25 cellular contexts compared by ENCODE assay signal in the genomic region with DNA sequence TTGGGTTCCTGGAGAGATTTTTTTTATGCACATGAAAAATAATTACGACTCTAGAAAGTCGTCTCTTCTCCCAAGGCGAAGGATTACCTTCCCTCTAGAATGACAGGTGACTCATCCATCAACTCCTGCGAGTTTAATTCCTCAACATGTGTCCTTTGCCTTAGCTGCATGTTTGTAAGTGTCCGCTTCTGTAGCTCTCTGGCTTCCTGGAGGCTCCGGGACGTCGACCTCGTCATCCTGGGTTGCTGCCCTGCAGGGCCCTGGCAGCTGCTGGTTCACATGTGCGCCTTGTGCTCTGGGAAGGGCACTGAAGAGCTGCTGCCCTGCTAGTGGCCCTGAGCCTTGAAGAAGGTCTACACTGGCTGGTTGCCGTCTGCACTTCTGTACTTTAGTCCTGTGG.
DNase-seq lines count a peak whose midpoint lies in the region; ATAC-seq and TF ChIP-seq lines count a peak whose summit lies in the region.
"Had no signal": no experiment of that assay in that cellular context is flagged by ENCODE, and none has a peak within 500 bp of the region (broad histone marks: within the 10 kb centered on the region; RNA-seq: fewer than 3 reads in every experiment).

No MANE protein-coding gene starts in this region.

- peaks cover 43% of the 10 kb centered on the region for H3K36me3 Mint-ChIP-seq in T-cell
- H3K36me3 Mint-ChIP-seq in immature natural killer cell = peaks cover 0 to 26% (median 12%) of the 10 kb centered on the region in 3 donors
- peaks cover 23% of the 10 kb centered on the region for H3K36me3 Mint-ChIP-seq in effector memory CD8-positive, alpha-beta T cell (ENCODE audit: insufficient read depth)

- H3K27ac Mint-ChIP-seq in T-cell = peak overlapping the region; percentile 66 to 78
- H3K27ac Mint-ChIP-seq in immature natural killer cell = peak overlapping the region in 4 of 6 donors; percentile 3 to 49 (median 35)
- peak overlapping the region in 1 of 2 donors; percentile 11 for H3K27ac Mint-ChIP-seq in effector memory CD8-positive, alpha-beta T cell
- H3K27ac Mint-ChIP-seq: activated CD8-positive, alpha-beta T cell treated with anti-CD3 and anti-CD28 coated beads for 36 hours; activated naive CD8-positive, alpha-beta T cell treated with anti-CD3 and anti-CD28 coated beads, Interleukin-2, amount 10 ng/mL, durations not matched to agents 7 days and 5 days; HFFc6; stimulated activated effector memory CD8-positive, alpha-beta T cell treated with anti-CD3 and anti-CD28 coated beads, Interleukin-12 subunit alpha, Interleukin-12 subunit beta, amount 100 ng/mL, for 72 hours had no signal

- H3K4me3 Mint-ChIP-seq in T-cell (no peak overlapping the region), immature natural killer cell (no peak overlapping the region)
- no peak overlapping the region for H3K4me3 Mint-ChIP-seq in effector memory CD8-positive, alpha-beta T cell
- H3K4me3 Mint-ChIP-seq: activated CD8-positive, alpha-beta T cell treated with anti-CD3 and anti-CD28 coated beads for 36 hours; activated naive CD8-positive, alpha-beta T cell treated with anti-CD3 and anti-CD28 coated beads, Interleukin-2, amount 10 ng/mL, durations not matched to agents 7 days and 5 days; HFFc6; stimulated activated effector memory CD8-positive, alpha-beta T cell treated with anti-CD3 and anti-CD28 coated beads, Interleukin-12 subunit alpha, Interleukin-12 subunit beta, amount 100 ng/mL, for 72 hours had no signal

- H3K27me3 Mint-ChIP-seq in T-cell (no peaks in the 10 kb centered on the region), immature natural killer cell (ENCODE audit: low read depth in 3 of 3) (peaks cover 2 to 9% (median 7%) of the 10 kb centered on the region in 3 donors)
- no peaks in the 10 kb centered on the region for H3K27me3 Mint-ChIP-seq in effector memory CD8-positive, alpha-beta T cell
- H3K27me3 Mint-ChIP-seq: activated CD8-positive, alpha-beta T cell treated with anti-CD3 and anti-CD28 coated beads for 36 hours; activated naive CD8-positive, alpha-beta T cell treated with anti-CD3 and anti-CD28 coated beads, Interleukin-2, amount 10 ng/mL, durations not matched to agents 7 days and 5 days had no signal

- no peaks in the 10 kb centered on the region for H3K9me2 ChIP-seq in HCT116 (ENCODE audit: insufficient read depth)
- H3K9me2 ChIP-seq: SK-N-SH had no signal

- ATAC-seq in HCT116 (peak; percentile 9; the same call in 1 of the 2 replicates), T-cell (replicated peaks in 1 of 4) (no peak)
- ATAC-seq in effector memory CD8-positive, alpha-beta T cell (replicated peaks) = no peak
- ATAC-seq: activated CD8-positive, alpha-beta T cell treated with anti-CD3 and anti-CD28 coated beads for 36 hours; left ventricle myocardium superior; stimulated activated effector memory CD8-positive, alpha-beta T cell treated with anti-CD3 and anti-CD28 coated beads, Interleukin-12 subunit alpha, Interleukin-12 subunit beta, amount 100 ng/mL, for 72 hours had no signal

- H4K20me1 ChIP-seq in HCT116 (ENCODE audit: insufficient read depth) = no peaks in the 10 kb centered on the region
- H4K20me1 ChIP-seq: BLaER1 treated with 17β-estradiol and CSF1 and Interleukin-3, amounts not matched to agents 10 nM and 100 nM had no signal

- BruUV-seq in HCT116 (replicated peaks; lab: Mats Ljungman, UMichigan) = no TSS peak

- no peaks in the 10 kb centered on the region for H3K9me3 Mint-ChIP-seq in T-cell
- H3K9me3 Mint-ChIP-seq in immature natural killer cell = no peaks in the 10 kb centered on the region
- H3K9me3 Mint-ChIP-seq in effector memory CD8-positive, alpha-beta T cell = no peaks in the 10 kb centered on the region
- H3K9me3 Mint-ChIP-seq: activated CD8-positive, alpha-beta T cell treated with anti-CD3 and anti-CD28 coated beads for 36 hours; activated naive CD8-positive, alpha-beta T cell treated with anti-CD3 and anti-CD28 coated beads, Interleukin-2, amount 10 ng/mL, durations not matched to agents 7 days and 5 days; HFFc6; stimulated activated effector memory CD8-positive, alpha-beta T cell treated with anti-CD3 and anti-CD28 coated beads, Interleukin-12 subunit alpha, Interleukin-12 subunit beta, amount 100 ng/mL, for 72 hours had no signal

- no peak overlapping the region for H2AFZ ChIP-seq in HCT116 (ENCODE audit: low read depth, low read length, poor library complexity, severe bottlenecking)
- H2AFZ ChIP-seq in trophoblast cell (ENCODE audit: insufficient read depth, low read length, poor library complexity) = no peak overlapping the region
- H2AFZ ChIP-seq: PC-9 had no signal

- RAD21 ChIA-PET in HCT116 (lab: Charles Lee; ENCODE audit: low non-redundant PET in 1 of 2, low total read pairs in 2 of 2, uncharacterized antibody in 2 of 2, unreplicated experiment in 2 of 2) = no interaction called here

- no peak overlapping the region for H4K8ac ChIP-seq in trophoblast cell (ENCODE audit: low read depth, low read length)

- no peaks in the 10 kb centered on the region for H3K27me3 ChIP-seq in HCT116 (ENCODE audit: insufficient read depth, low read length)
- H3K27me3 ChIP-seq in trophoblast cell (ENCODE audit: insufficient read depth, low read length) = no peaks in the 10 kb centered on the region
- H3K27me3 ChIP-seq: BLaER1 treated with 17β-estradiol and CSF1 and Interleukin-3, amounts not matched to agents 10 nM and 100 nM; transverse colon had no signal

- no peak overlapping the region for H2BK12ac ChIP-seq in trophoblast cell (ENCODE audit: low read length)

- no peak overlapping the region for H2BK5ac ChIP-seq in trophoblast cell (ENCODE audit: low read depth, low read length, poor library complexity)

- peaks cover 11 to 29% of the 10 kb centered on the region in 2 experiments; a peak in 2 of 4 replicates for H3K36me3 ChIP-seq in HCT116 (ENCODE audit: control insufficient read depth in 1 of 2, insufficient read depth in 2 of 2, low read length in 2 of 2)
- peaks cover 25 to 35% of the 10 kb centered on the region in 2 experiments for H3K36me3 ChIP-seq in trophoblast cell (ENCODE audit: control insufficient read depth in 1 of 2, insufficient read depth in 2 of 2, low read length in 2 of 2)

- peaks cover 4% of the 10 kb centered on the region for H3K79me1 ChIP-seq in trophoblast cell (ENCODE audit: low read length)

- intact Hi-C loops in HCT116 (cut with micrococcal nuclease) = no loop called here

- POLR2A ChIA-PET in HCT116 (lab: Charles Lee) = no interaction called here
- POLR2A ChIA-PET in T-cell (lab: Charles Lee) = no interaction called here

- no peak overlapping the region for H4K12ac ChIP-seq in trophoblast cell (ENCODE audit: low read depth, low read length)

- TF ChIP-seq RAD21 in HCT116 (IDR thresholded peaks at IDR 0.05; ENCODE audit: low read depth) = no peak

- H2BK120ac ChIP-seq in trophoblast cell (ENCODE audit: insufficient read depth, low read length, poor library complexity) = no peak overlapping the region

- H3K18ac ChIP-seq in trophoblast cell (ENCODE audit: low read length) = peak overlapping the region; percentile 3

- no peak for TF ChIP-seq CTCF in HCT116 (IDR thresholded peaks at IDR 0.05 in 2 of 3, conservative IDR thresholded peaks at IDR 0.05 in 1 of 3; ENCODE audit: borderline replicate concordance in 1 of 3, insufficient read depth in 1 of 3, low read depth in 2 of 3, low read length in 2 of 3)

- no peak for TF ChIP-seq POLR2A in HCT116 (IDR thresholded peaks at IDR 0.05; ENCODE audit: borderline replicate concordance, extremely low read depth, insufficient read depth, insufficient read length)

- no peak overlapping the region for H3K23ac ChIP-seq in trophoblast cell (ENCODE audit: low read length)

- no peak overlapping the region for H3K14ac ChIP-seq in trophoblast cell (ENCODE audit: low read length)

- DNase-seq in HCT116 (ENCODE audit: low read depth, low spot score) = no peak
- DNase-seq in T-cell = no peak
- DNase-seq in immature natural killer cell = no peak
- DNase-seq in trophoblast cell = no peak
- DNase-seq in effector memory CD8-positive, alpha-beta T cell = no peak
- DNase-seq in H4 (ENCODE audit: low spot score) = no peak
- DNase-seq in NCI-H82 (lab: John Stamatoyannopoulos, UW) = no peak
- DNase-seq: activated CD4-positive, alpha-beta T cell treated with anti-CD3 and anti-CD28 coated beads for 1 hour; activated CD8-positive, alpha-beta T cell treated with anti-CD3 and anti-CD28 coated beads for 36 hours; activated naive CD8-positive, alpha-beta T cell treated with anti-CD3 and anti-CD28 coated beads, Interleukin-2, amount 10 ng/mL, durations not matched to agents 7 days and 5 days; effector memory CD4-positive, alpha-beta T cell; HFFc6; KBM-7; left ventricle myocardium superior; NCI-H1092 treated with DMSO at 0.1 percent for 48 hours; NCI-H1930; NCI-H524 treated with DMSO at 0.1 percent for 48 hours; occipital lobe; PC-9; SK-N-SH; T-helper 2 cell; transverse colon had no signal

- H3K27ac ChIP-seq in HCT116 (ENCODE audit: low read depth, low read length) = no peak overlapping the region
- H3K27ac ChIP-seq in trophoblast cell (ENCODE audit: low read depth, low read length) = no peak overlapping the region
- H3K27ac ChIP-seq: BLaER1 treated with 17β-estradiol and CSF1 and Interleukin-3, amounts not matched to agents 10 nM and 100 nM; coronary artery; PC-9; transverse colon had no signal

- H3K4me3 ChIP-seq in HCT116 (replicated peaks in 1 of 2; ENCODE audit: low read depth in 1 of 2, low read length in 2 of 2) (no peak overlapping the region), trophoblast cell (ENCODE audit: low read depth, low read length) (no peak overlapping the region)
- H3K4me3 ChIP-seq: BLaER1 treated with 17β-estradiol and CSF1 and Interleukin-3, amounts not matched to agents 10 nM and 100 nM; coronary artery; PC-9; transverse colon had no signal

- no peak overlapping the region for H2AK5ac ChIP-seq in trophoblast cell (ENCODE audit: low read length)

- H4K91ac ChIP-seq in trophoblast cell (ENCODE audit: low read depth, low read length) = no peak overlapping the region

- peaks cover 2 to 6% of the 10 kb centered on the region in 2 experiments; a peak in 2 of 4 replicates for H3K4me1 ChIP-seq in HCT116 (ENCODE audit: control insufficient read depth in 1 of 2, insufficient read depth in 2 of 2, low read length in 2 of 2)
- peaks cover 0 to 13% of the 10 kb centered on the region in 2 experiments for H3K4me1 ChIP-seq in trophoblast cell (ENCODE audit: control insufficient read depth in 1 of 2, insufficient read depth in 2 of 2, low read length in 2 of 2)
- H3K4me1 ChIP-seq: transverse colon had no signal

- H3K4ac ChIP-seq in trophoblast cell (ENCODE audit: low read depth, low read length) = no peak overlapping the region

- H3K9ac ChIP-seq in HCT116 (ENCODE audit: low read length) (no peak overlapping the region), trophoblast cell (ENCODE audit: low read length) (no peak overlapping the region)
- H3K9ac ChIP-seq: BLaER1 treated with 17β-estradiol and CSF1 and Interleukin-3, amounts not matched to agents 10 nM and 100 nM; SK-N-SH had no signal

- CTCF ChIA-PET in HCT116 (lab: Charles Lee) = no interaction called here
- CTCF ChIA-PET in T-cell (lab: Charles Lee) = no interaction called here

- peaks cover 47 to 61% (median 60%) of the 10 kb centered on the region in 3 donors for H3K4me1 Mint-ChIP-seq in T-cell
- peaks cover 27 to 36% of the 10 kb centered on the region in 2 donors for H3K4me1 Mint-ChIP-seq in immature natural killer cell
- peaks cover 19 to 26% of the 10 kb centered on the region in 2 donors for H3K4me1 Mint-ChIP-seq in effector memory CD8-positive, alpha-beta T cell (ENCODE audit: low read depth in 2 of 2)

- H3K9me3 ChIP-seq in HCT116 (ENCODE audit: control insufficient read depth in 1 of 2, insufficient read depth in 1 of 2, low read depth in 1 of 2, low read length in 2 of 2) = no peaks in the 10 kb centered on the region
- H3K9me3 ChIP-seq in trophoblast cell (ENCODE audit: insufficient read depth, low read depth, low read length) = no peaks in the 10 kb centered on the region
- H3K9me3 ChIP-seq: BLaER1 treated with 17β-estradiol and CSF1 and Interleukin-3, amounts not matched to agents 10 nM and 100 nM; SK-N-SH; transverse colon had no signal

- no peaks in the 10 kb centered on the region for H3K79me2 ChIP-seq in HCT116 (ENCODE audit: insufficient read depth, low read length)
- H3K79me2 ChIP-seq in trophoblast cell (ENCODE audit: control insufficient read depth, insufficient read depth, low read length, poor library complexity) = no peaks in the 10 kb centered on the region

- H3K4me2 ChIP-seq in HCT116 (ENCODE audit: low read length) = no peak overlapping the region
- no peak overlapping the region for H3K4me2 ChIP-seq in trophoblast cell (ENCODE audit: low read length)
- H3K4me2 ChIP-seq: BLaER1 treated with 17β-estradiol and CSF1 and Interleukin-3, amounts not matched to agents 10 nM and 100 nM; PC-9; SK-N-SH had no signal

- no CpG with 5 or more reads among the region's 11 CpGs for WGBS in trophoblast cell (ENCODE audit: extremely low coverage, insufficient coverage, insufficient read length)
